Comparison of ENCODE assay signal across 13 cellular contexts in the genomic region with DNA sequence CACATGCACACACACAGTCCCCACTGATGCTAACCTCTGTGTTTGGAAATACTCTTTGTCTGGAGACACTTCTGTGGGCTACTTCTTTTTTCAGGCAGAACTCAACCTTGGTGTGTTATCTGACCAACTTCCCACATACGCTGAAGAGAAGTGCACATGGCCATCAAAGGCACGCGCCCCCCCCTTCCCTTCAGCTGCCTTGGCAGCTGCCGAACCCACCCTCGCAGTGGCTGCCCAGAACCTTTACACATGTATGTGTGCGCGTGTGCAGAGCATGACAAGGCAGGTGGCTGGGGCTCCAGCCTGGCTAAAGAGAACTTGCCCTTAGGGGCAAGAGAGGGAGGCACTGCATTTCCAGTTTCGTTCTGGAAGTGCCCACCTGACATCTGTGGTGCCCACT. TPM values are rescaled to one million over a fixed set of nuclear protein-coding genes. Genes with fewer than 3 reads are reported as not detected.
DNase-seq lines count a peak whose midpoint lies in the region; ATAC-seq and TF ChIP-seq lines count a peak whose summit lies in the region.
"Had no signal": no experiment of that assay in that cellular context is flagged by ENCODE, and none has a peak within 500 bp of the region (broad histone marks: within the 10 kb centered on the region; RNA-seq: fewer than 3 reads in every experiment).

No MANE protein-coding gene starts in this region.

- no peak for TF ChIP-seq EP300 in sigmoid colon (IDR thresholded peaks at IDR 0.05)

- no peak for TF ChIP-seq POLR2A in spleen (IDR thresholded peaks at IDR 0.05)
- no peak for TF ChIP-seq POLR2A in sigmoid colon (IDR thresholded peaks at IDR 0.05)

- H3K4me3 ChIP-seq in BLaER1 treated with 17β-estradiol and CSF1 and Interleukin-3, amounts not matched to agents 10 nM and 100 nM: no peak overlapping the region
- H3K4me3 ChIP-seq in Panc1 (ENCODE audit: low read depth in 2 of 2, low read length in 2 of 2) (no peak overlapping the region), mucosa of rectum (ENCODE audit: low read length in 2 of 2) (peak overlapping the region; percentile 44 to 50), spleen (no peak overlapping the region), sigmoid colon (no peak overlapping the region)

- H4K20me1 ChIP-seq in BLaER1 treated with 17β-estradiol and CSF1 and Interleukin-3, amounts not matched to agents 10 nM and 100 nM: peaks cover 0 to 34% (median 11%) of the 10 kb centered on the region in 11 experiments; a peak in 13 of 22 replicates

- no peak for ATAC-seq in Panc1

- CTCF ChIA-PET in Panc1 (lab: Charles Lee): no interaction called here

- no peak overlapping the region for H3K27ac ChIP-seq in BLaER1 treated with 17β-estradiol and CSF1 and Interleukin-3, amounts not matched to agents 10 nM and 100 nM
- no peak overlapping the region for H3K27ac ChIP-seq in Panc1 (ENCODE audit: low read length)
- H3K27ac ChIP-seq in mucosa of rectum (ENCODE audit: low read depth in 2 of 2, low read length in 2 of 2): peak overlapping the region; percentile 90 to 98
- H3K27ac ChIP-seq in spleen: no peak overlapping the region
- peak overlapping the region in 1 of 4 donors; percentile 47 for H3K27ac ChIP-seq in sigmoid colon

- no peaks in the 10 kb centered on the region for H3K9me3 ChIP-seq in BLaER1 treated with 17β-estradiol and CSF1 and Interleukin-3, amounts not matched to agents 10 nM and 100 nM (replicated peaks in 1 of 11)
- no peaks in the 10 kb centered on the region for H3K9me3 ChIP-seq in Panc1 (ENCODE audit: control insufficient read depth, insufficient read depth, low read depth, low read length)
- no peaks in the 10 kb centered on the region for H3K9me3 ChIP-seq in mucosa of rectum (ENCODE audit: control insufficient read depth in 2 of 2, low read length in 2 of 2)
- H3K9me3 ChIP-seq in spleen: no peaks in the 10 kb centered on the region
- H3K9me3 ChIP-seq in sigmoid colon: no peaks in the 10 kb centered on the region

- intact Hi-C loops in Panc1 (cut with micrococcal nuclease; ENCODE audit: unreplicated experiment) (no loop called here), spleen (cut with DNase I; ENCODE audit: low total_unique reads) (no loop called here), sigmoid colon (cut with DNase I) (no loop called here)

- H3K9ac ChIP-seq in BLaER1 treated with 17β-estradiol and CSF1 and Interleukin-3, amounts not matched to agents 10 nM and 100 nM: no peak overlapping the region
- H3K9ac ChIP-seq in mucosa of rectum (ENCODE audit: low read depth in 1 of 2, low read length in 2 of 2): peak overlapping the region; percentile 63 to 96

- peaks cover 0 to 9% (median 7%) of the 10 kb centered on the region in 11 experiments; a peak in 14 of 22 replicates for H3K36me3 ChIP-seq in BLaER1 treated with 17β-estradiol and CSF1 and Interleukin-3, amounts not matched to agents 10 nM and 100 nM
- H3K36me3 ChIP-seq in Panc1 (ENCODE audit: control insufficient read depth, insufficient read depth, low read length) (no peaks in the 10 kb centered on the region), mucosa of rectum (ENCODE audit: control insufficient read depth in 2 of 2, insufficient read depth in 2 of 2, low read length in 2 of 2) (no peaks in the 10 kb centered on the region), spleen (peaks cover 0 to 21% (median under 1%) of the 10 kb centered on the region in 6 donors), sigmoid colon (peaks cover 0 to 1% (median 0%) of the 10 kb centered on the region in 4 donors)

- 59 to 79% (median 64%) methylated on average over 6 to 8 of the region's 8 CpGs for WGBS in spleen, 5 donors
- 17 to 57% methylated on average over 8 of the region's 8 CpGs for WGBS in sigmoid colon, 2 donors

- POLR2A ChIA-PET in Panc1 (lab: Charles Lee): no interaction called here

- DNase-seq in Panc1 (ENCODE audit: low read depth, low spot score) (no peak), spleen (peak; percentile 20), DMS114 treated with DMSO at 0.1 percent for 48 hours (lab: John Stamatoyannopoulos, UW; ENCODE audit: unreplicated experiment) (no peak), sigmoid colon (no peak), C1 segment of cervical spinal cord (lab: John Stamatoyannopoulos, UW) (no peak)
- DNase-seq: CD4-positive, alpha-beta T cell; DMS79; H7; KG1; NCI-H1092; NCI-H524 treated with DMSO at 0.1 percent for 48 hours had no signal

- H3K4me1 ChIP-seq in BLaER1 treated with 17β-estradiol and CSF1 and Interleukin-3, amounts not matched to agents 10 nM and 100 nM: peaks cover 42 to 50% (median 47%) of the 10 kb centered on the region in 10 experiments
- peaks cover 12% of the 10 kb centered on the region for H3K4me1 ChIP-seq in Panc1 (ENCODE audit: control insufficient read depth, insufficient read depth, low read length)
- peaks cover 27 to 37% of the 10 kb centered on the region in 2 donors for H3K4me1 ChIP-seq in mucosa of rectum (ENCODE audit: control insufficient read depth in 2 of 2, insufficient read depth in 2 of 2, low read length in 2 of 2)
- peaks cover 4 to 24% (median 20%) of the 10 kb centered on the region in 6 donors for H3K4me1 ChIP-seq in spleen
- peaks cover 0 to 20% (median 18%) of the 10 kb centered on the region in 4 donors for H3K4me1 ChIP-seq in sigmoid colon

- in situ Hi-C loops in Panc1 (cut with HindIII; ENCODE audit: low pct_unique_long_range_greater_than_20kb, low sequenced_read_pairs): no loop called here

- no peak for TF ChIP-seq CTCF in Panc1 (IDR thresholded peaks at IDR 0.05)
- TF ChIP-seq CTCF in spleen (IDR thresholded peaks at IDR 0.05 in 8 of 11, conservative IDR thresholded peaks at IDR 0.05 in 3 of 11): no peak
- TF ChIP-seq CTCF in sigmoid colon (IDR thresholded peaks at IDR 0.05): no peak

- peaks cover 0 to 9% (median 0%) of the 10 kb centered on the region in 11 experiments; a peak in 3 of 22 replicates for H3K27me3 ChIP-seq in BLaER1 treated with 17β-estradiol and CSF1 and Interleukin-3, amounts not matched to agents 10 nM and 100 nM
- H3K27me3 ChIP-seq in Panc1 (ENCODE audit: control insufficient read depth, insufficient read depth, low read length) (no peaks in the 10 kb centered on the region), mucosa of rectum (ENCODE audit: control insufficient read depth in 2 of 2, insufficient read depth in 2 of 2, low read length in 2 of 2) (no peaks in the 10 kb centered on the region), spleen (replicated peaks in 1 of 7) (peaks cover 0 to 15% (median 6%) of the 10 kb centered on the region in 7 donors), sigmoid colon (no peaks in the 10 kb centered on the region)

- BruUV-seq in Panc1 (replicated peaks; lab: Mats Ljungman, UMichigan): TSS peak; percentile 55

- peak overlapping the region in 8 of 11 experiments; percentile 96 to 100 (median 100); a peak in 9 of 22 replicates for H3K4me2 ChIP-seq in BLaER1 treated with 17β-estradiol and CSF1 and Interleukin-3, amounts not matched to agents 10 nM and 100 nM

RNA-seq across cellular contexts. Expression of a gene that starts 3.9 kb away (rescaled TPM):
- total RNA-seq in Panc1 (2021; ENCODE audit: unreplicated experiment) (6.5 TPM), spleen (10 to 100 TPM in 2 of 7 donors, 1 to 10 TPM in 5; 5.1 to 12.7 (median 9.5) TPM), sigmoid colon (1 to 10 TPM in 3 of 4 donors, under 1 TPM in 1; 0.99 to 4.3 (median 2.6) TPM)
- 3.3 TPM for polyA plus RNA-seq in Panc1 (2012; ENCODE audit: insufficient read length)
- polyA plus RNA-seq in spleen (1 to 10 TPM; 2.9 to 5.9 (median 3.3) TPM), sigmoid colon (10 to 100 TPM; 48.0 to 85.0 (median 66.8) TPM)

RNA-seq across cellular contexts. Expression of a gene that starts 37.9 kb away (rescaled TPM):
- total RNA-seq in Panc1 (2021; ENCODE audit: unreplicated experiment) (45.9 TPM), spleen (10 to 100 TPM; 16.9 to 43.2 (median 29.7) TPM), sigmoid colon (10 to 100 TPM in 1 of 4 donors, 1 to 10 TPM in 3; 6.7 to 10.2 (median 8.7) TPM)
- polyA plus RNA-seq in Panc1 (2012; ENCODE audit: insufficient read length): 33.6 TPM
- polyA plus RNA-seq in spleen (10 to 100 TPM in 1 of 3 donors, 1 to 10 TPM in 2; 3.7 to 11.3 (median 4.7) TPM), sigmoid colon (10 to 100 TPM; 11.4 to 20.3 (median 18.0) TPM)

RNA-seq across cellular contexts. Expression of a gene that starts 40.9 kb away (rescaled TPM):
- total RNA-seq in Panc1 (2021; ENCODE audit: unreplicated experiment) (97.4 TPM), spleen (100 to 1,000 TPM in 1 of 7 donors, 10 to 100 TPM in 6; 67.0 to 105 (median 78.5) TPM), sigmoid colon (10 to 100 TPM; 60.2 to 94.4 (median 70.7) TPM)
- 52.3 TPM for polyA plus RNA-seq in Panc1 (2012; ENCODE audit: insufficient read length)
- polyA plus RNA-seq in spleen (10 to 100 TPM; 20.2 to 38.9 (median 35.0) TPM), sigmoid colon (10 to 100 TPM; 22.4 to 42.3 (median 24.0) TPM)

RNA-seq across cellular contexts. Expression of a gene that starts 59.4 kb away (rescaled TPM):
- total RNA-seq in Panc1 (2021; ENCODE audit: unreplicated experiment): 96.3 TPM
- 48.8 TPM for polyA plus RNA-seq in Panc1 (2012; ENCODE audit: insufficient read length)
- total RNA-seq in spleen: 100 to 1,000 TPM; 101 to 154 (median 127) TPM
- polyA plus RNA-seq in spleen: 10 to 100 TPM; 52.6 to 85.0 (median 73.3) TPM
- 10 to 100 TPM; 52.3 to 92.2 (median 58.0) TPM for total RNA-seq in sigmoid colon
- 10 to 100 TPM; 29.4 to 63.5 (median 34.0) TPM for polyA plus RNA-seq in sigmoid colon

Comparison
In these comparisons a context has a peak if more than half of its experiments do, and no peak if none do; other contexts are left out.
1. H3K27ac ChIP-seq: peak in mucosa of rectum (2 of 2); none in BLaER1 treated with 17β-estradiol and CSF1 and Interleukin-3, amounts not matched to agents 10 nM and 100 nM (0 of 11), Panc1 (single experiment) and spleen (0 of 8).
2. H3K4me3 ChIP-seq: peak in mucosa of rectum (2 of 2); none in BLaER1 treated with 17β-estradiol and CSF1 and Interleukin-3, amounts not matched to agents 10 nM and 100 nM (0 of 10), Panc1 (0 of 2), spleen (0 of 8) and sigmoid colon (0 of 4).
3. H3K9ac ChIP-seq: peak in mucosa of rectum (2 of 2); none in BLaER1 treated with 17β-estradiol and CSF1 and Interleukin-3, amounts not matched to agents 10 nM and 100 nM (0 of 11).